In genomic region chr6:135088818-135089809, GRCh38 we compare ENCODE assay signal across 8 cellular contexts. TPM values are rescaled to one million over a fixed set of nuclear protein-coding genes. Genes with fewer than 3 reads are reported as not detected.
DNase-seq lines count a peak whose midpoint lies in the region; ATAC-seq and TF ChIP-seq lines count a peak whose summit lies in the region.

No MANE protein-coding gene starts in this region.

- no peak overlapping the region for H3K4me2 ChIP-seq in fibroblast of lung (ENCODE audit: extremely low read depth, insufficient read depth, low read length)

- H3K4me1 Mint-ChIP-seq in T-helper 1 cell treated with Interleukin-12 subunit alpha and Interleukin-12 subunit beta and Interleukin-4 antibody, amounts not matched to agents 30 μg/mL and 1 μg/mL, for 36 hours (ENCODE audit: low read depth), result peaks cover 77% of the 10 kb centered on the region

- no peaks in the 10 kb centered on the region for H3K27me3 Mint-ChIP-seq in T-helper 1 cell treated with Interleukin-12 subunit alpha and Interleukin-12 subunit beta and Interleukin-4 antibody, amounts not matched to agents 30 μg/mL and 1 μg/mL, for 36 hours (ENCODE audit: low read depth)

- H3K36me3 Mint-ChIP-seq in T-helper 1 cell treated with Interleukin-12 subunit alpha and Interleukin-12 subunit beta and Interleukin-4 antibody, amounts not matched to agents 30 μg/mL and 1 μg/mL, for 36 hours (ENCODE audit: low read depth), result peaks cover 10% of the 10 kb centered on the region

- H3K9me3 ChIP-seq in fibroblast of lung (ENCODE audit: control insufficient read depth, insufficient read depth, low read depth, low read length), result no peaks in the 10 kb centered on the region

- no peaks in the 10 kb centered on the region for H4K20me1 ChIP-seq in fibroblast of lung (ENCODE audit: control insufficient read depth, extremely low read depth, insufficient read depth, low read length)

- peak; percentile 32 to 51 for TF ChIP-seq CTCF in fibroblast of lung (conservative IDR thresholded peaks at IDR 0.05 in 1 of 2, IDR thresholded peaks at IDR 0.05 in 1 of 2; ENCODE audit: low read depth in 1 of 2, low read length in 2 of 2)

- H3K9ac ChIP-seq in fibroblast of lung (ENCODE audit: insufficient read depth, low read length), result no peak overlapping the region

- no peaks in the 10 kb centered on the region for H3K79me2 ChIP-seq in fibroblast of lung (ENCODE audit: control insufficient read depth, insufficient read depth, low read length)

- H2AFZ ChIP-seq in fibroblast of lung (ENCODE audit: low read length), result no peak overlapping the region

- no peak overlapping the region for H3K27ac ChIP-seq in fibroblast of lung (ENCODE audit: insufficient read depth, low read length)

- peak; percentile 37 for DNase-seq in activated naive CD4-positive, alpha-beta T cell treated with Interleukin-2 at 50 U/mL for 16 hours
- DNase-seq in activated naive CD4-positive, alpha-beta T cell (lab: John Stamatoyannopoulos, UW), result no peak
- DNase-seq in HuH-7 (ENCODE audit: low spot score) (peak; percentile 20), fibroblast of lung (ENCODE audit: low read depth in 2 of 2) (peak; percentile 66 to 73), NCI-H510A treated with DMSO at 0.1 percent for 48 hours (lab: John Stamatoyannopoulos, UW) (no peak)
- no peak for DNase-seq in stimulated activated naive CD8-positive, alpha-beta T cell treated with anti-CD3 and anti-CD28 coated beads, Interleukin-15, Interleukin-2, amounts not matched to agents 100 U/mL and 50 U/mL, for 24 hours

- peak; percentile 80 for ATAC-seq in GM21786 (IDR thresholded peaks at IDR 0.05; ENCODE audit: unreplicated experiment)
- ATAC-seq in stimulated activated naive CD8-positive, alpha-beta T cell treated with anti-CD3 and anti-CD28 coated beads, Interleukin-15, Interleukin-2, amounts not matched to agents 100 U/mL and 50 U/mL, for 24 hours, result peak; percentile 75

- peak overlapping the region in 1 of 4 experiments; percentile 3 for H3K4me3 ChIP-seq in fibroblast of lung (replicated peaks in 1 of 4; ENCODE audit: control extremely low read depth in 1 of 4, insufficient read depth in 1 of 4, low read depth in 3 of 4, low read length in 4 of 4)

- peak overlapping the region; percentile 95 for H3K27ac Mint-ChIP-seq in T-helper 1 cell treated with Interleukin-12 subunit alpha and Interleukin-12 subunit beta and Interleukin-4 antibody, amounts not matched to agents 30 μg/mL and 1 μg/mL, for 36 hours

- peak overlapping the region; percentile 74 for H3K4me3 Mint-ChIP-seq in T-helper 1 cell treated with Interleukin-12 subunit alpha and Interleukin-12 subunit beta and Interleukin-4 antibody, amounts not matched to agents 30 μg/mL and 1 μg/mL, for 36 hours

- H3K4me1 ChIP-seq in fibroblast of lung (ENCODE audit: control insufficient read depth, extremely low read depth, insufficient read depth, low read length), result no peaks in the 10 kb centered on the region

- H3K9me3 Mint-ChIP-seq in T-helper 1 cell treated with Interleukin-12 subunit alpha and Interleukin-12 subunit beta and Interleukin-4 antibody, amounts not matched to agents 30 μg/mL and 1 μg/mL, for 36 hours, result no peaks in the 10 kb centered on the region

- H3K36me3 ChIP-seq in fibroblast of lung (ENCODE audit: control insufficient read depth, insufficient read depth, low read length), result no peaks in the 10 kb centered on the region

- H3K27me3 ChIP-seq in fibroblast of lung (ENCODE audit: control insufficient read depth, insufficient read depth, low read length), result peaks cover 2% of the 10 kb centered on the region

RNA-seq across cellular contexts. Expression of gene HBS1L, which starts 34.5 kb away (rescaled TPM):
- total RNA-seq in fibroblast of lung, result 88.6 and 118 TPM in 2 replicates
- polyA plus RNA-seq in fibroblast of lung, result 100 and 106 TPM in 2 replicates
- polyA plus RNA-seq in fibroblast of lung (2012), result 64.9 and 71.8 TPM in 2 replicates
- 7.9 and 26.9 TPM in 2 replicates for polyA minus RNA-seq in fibroblast of lung (ENCODE audit: low replicate concordance)

Comparison
In these comparisons a context has a peak if more than half of its experiments do, and no peak if none do; other contexts are left out.
1. DNase-seq: peak in activated naive CD4-positive, alpha-beta T cell treated with Interleukin-2 at 50 U/mL for 16 hours (single experiment), HuH-7 (single experiment) and fibroblast of lung (2 of 2); none in activated naive CD4-positive, alpha-beta T cell (0 of 4), stimulated activated naive CD8-positive, alpha-beta T cell treated with anti-CD3 and anti-CD28 coated beads, Interleukin-15, Interleukin-2, amounts not matched to agents 100 U/mL and 50 U/mL, for 24 hours (single experiment) and NCI-H510A treated with DMSO at 0.1 percent for 48 hours (single experiment).